ENCODE assay signal across 36 cellular contexts in the genomic region with DNA sequence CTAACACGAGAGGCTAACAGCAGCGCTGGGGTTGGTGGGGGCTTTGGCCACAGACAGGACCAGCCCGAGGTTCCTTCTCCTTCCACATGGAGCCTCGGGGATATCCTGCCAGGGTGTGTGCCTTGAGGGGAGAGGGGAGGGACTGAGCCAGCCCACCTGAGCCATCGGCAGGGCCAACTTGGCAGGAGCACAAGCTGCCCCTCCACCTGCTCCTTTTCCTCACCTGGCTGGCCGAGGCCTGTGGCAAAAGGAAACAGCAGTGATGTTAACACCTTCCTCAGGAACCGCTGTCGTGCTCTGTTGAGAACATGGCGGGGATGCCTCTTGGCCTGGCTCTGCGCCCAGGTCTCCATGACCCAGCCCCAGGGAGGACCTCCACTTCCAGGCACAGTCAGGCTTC.
"Had no signal": no experiment of that assay in that cellular context is flagged by ENCODE, and none has a peak within 500 bp of the region (broad histone marks: within the 10 kb centered on the region; RNA-seq: fewer than 3 reads in every experiment).

No MANE protein-coding gene starts in this region.

- H3K27ac Mint-ChIP-seq: activated B cell treated with CpG ODN at 0.5 μM for 24 hours; activated CD4-positive, alpha-beta memory T cell treated with anti-CD3 and anti-CD28 coated beads for 36 hours; activated naive CD4-positive, alpha-beta T cell treated with anti-CD3 and anti-CD28 coated beads for 36 hours; activated naive CD4-positive, alpha-beta T cell treated with anti-CD3 and anti-CD28 coated beads, Interleukin-2, amount 50 U/mL, for 72 hours; activated T-helper 1 cell treated with anti-CD3 and anti-CD28 coated beads, Interleukin-12 subunit alpha, Interleukin-12 subunit beta, Interleukin-2, Interleukin-4 antibody, amounts not matched to agents 30 ng/mL and 10 ng/mL and 1 ng/mL, durations not matched to agents 14 hours and 24 hours and 36 hours had no signal

- H3K4me1 ChIP-seq: Peyer's patch had no signal

- H3K36me3 Mint-ChIP-seq: activated CD4-positive, alpha-beta memory T cell treated with anti-CD3 and anti-CD28 coated beads for 36 hours; activated naive CD4-positive, alpha-beta T cell treated with anti-CD3 and anti-CD28 coated beads, Interleukin-2, amount 50 U/mL, for 72 hours had no signal

- DNase-seq: activated B cell treated with CpG ODN at 0.5 μM for 24 hours; activated CD4-positive, alpha-beta memory T cell treated with anti-CD3 and anti-CD28 coated beads for 36 hours; activated CD4-positive, alpha-beta T cell treated with anti-CD3 and anti-CD28 coated beads for 4 hours; activated CD4-positive, alpha-beta T cell treated with anti-CD3 and anti-CD28 coated beads, Interleukin-2, amount 50 U/mL, for 1 hour; activated CD4-positive, CD25-positive, alpha-beta regulatory T cell treated with anti-CD3 and anti-CD28 coated beads, Interleukin-2, amount 50 U/mL, for 72 hours; activated gamma-delta T cell treated with Interleukin-2 at 50 U/mL for 16 hours; activated naive CD4-positive, alpha-beta T cell treated with anti-CD3 and anti-CD28 coated beads for 36 hours; activated T-cell treated with anti-CD3 and anti-CD28 coated beads for 4 hours; activated T-cell treated with anti-CD3 and anti-CD28 coated beads, Interleukin-2, amount 50 U/mL, for 4 hours; anterior cingulate cortex; brain microvascular endothelial cell; Kasumi-1; KG1; MG63; NCI-H1048; NCI-H1105 treated with DMSO at 0.1 percent for 48 hours; NCI-H1436; NCI-H1694; NCI-H1930; NCI-H2081 treated with DMSO at 0.1 percent for 48 hours; NCI-H345; NCI-H524 treated with DMSO at 0.1 percent for 48 hours; NK-92 treated with Interleukin-12 subunit alpha and Interleukin-12 subunit beta, amount 100 ng/mL, for 24 hours; PC-3; Peyer's patch; RPMI8226; SIG-M5; SW 1271; T-helper 1 cell; T-helper 2 cell; T-helper 9 cell had no signal

- H3K4me3 ChIP-seq: MG63, Peyer's patch had no signal

- ATAC-seq: activated naive CD4-positive, alpha-beta T cell treated with anti-CD3 and anti-CD28 coated beads, Interleukin-2, amount 50 U/mL, for 72 hours; activated T-cell treated with anti-CD3 and anti-CD28 coated beads, Interleukin-2, amount 50 U/mL, for 4 hours; PC-3; Right ventricle myocardium inferior had no signal

- H3K9me3 Mint-ChIP-seq: activated B cell treated with CpG ODN at 0.5 μM for 24 hours; activated CD4-positive, alpha-beta memory T cell treated with anti-CD3 and anti-CD28 coated beads for 36 hours; activated T-cell treated with anti-CD3 and anti-CD28 coated beads, Interleukin-2, amount 50 U/mL, for 4 hours had no signal

- H3K36me3 ChIP-seq: brain microvascular endothelial cell, MG63, Peyer's patch had no signal

- H3K27me3 Mint-ChIP-seq: activated CD4-positive, alpha-beta memory T cell treated with anti-CD3 and anti-CD28 coated beads for 36 hours had no signal

- H3K9me3 ChIP-seq: MG63, Peyer's patch had no signal

- H3K27me3 ChIP-seq: brain microvascular endothelial cell, MG63, Peyer's patch had no signal

- H3K27ac ChIP-seq: brain microvascular endothelial cell, Peyer's patch, VCaP had no signal

- H3K4me1 Mint-ChIP-seq: activated B cell treated with CpG ODN at 0.5 μM for 24 hours; central memory CD8-positive, alpha-beta T cell had no signal

- H3K4me3 Mint-ChIP-seq: activated B cell treated with CpG ODN at 0.5 μM for 24 hours; activated CD4-positive, alpha-beta memory T cell treated with anti-CD3 and anti-CD28 coated beads for 36 hours; activated naive CD4-positive, alpha-beta T cell treated with anti-CD3 and anti-CD28 coated beads for 36 hours; activated T-cell treated with anti-CD3 and anti-CD28 coated beads, Interleukin-2, amount 50 U/mL, for 4 hours; activated T-helper 1 cell treated with anti-CD3 and anti-CD28 coated beads, Interleukin-12 subunit alpha, Interleukin-12 subunit beta, Interleukin-2, Interleukin-4 antibody, amounts not matched to agents 30 ng/mL and 10 ng/mL and 1 ng/mL, durations not matched to agents 14 hours and 24 hours and 36 hours; central memory CD8-positive, alpha-beta T cell had no signal
